Comparison of ENCODE assay signal across 17 cellular contexts in the genomic region with DNA sequence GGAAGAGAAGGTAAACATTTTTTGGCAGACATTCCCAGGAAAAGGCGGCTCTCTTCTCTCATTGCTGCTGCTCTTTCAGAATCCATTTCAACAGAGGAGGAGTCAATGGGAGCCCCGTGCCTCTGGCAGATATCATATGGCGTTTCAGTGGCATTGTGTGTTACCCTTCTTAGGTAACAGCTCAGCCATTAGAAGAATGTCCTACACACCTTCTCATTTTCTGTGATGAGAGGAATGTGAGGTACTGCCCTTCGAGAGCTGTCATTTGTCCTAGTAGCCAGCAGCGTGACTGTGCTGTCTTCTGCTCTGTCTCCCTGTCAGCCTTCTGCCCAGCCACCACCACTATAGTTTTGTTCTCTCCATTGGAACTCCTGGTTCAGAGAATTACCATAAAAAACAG.
A peak's percentile ranks its signal among the peaks of the same experiment; 100 is the strongest.
DNase-seq lines count a peak whose midpoint lies in the region; ATAC-seq and TF ChIP-seq lines count a peak whose summit lies in the region.
"Had no signal": no experiment of that assay in that cellular context is flagged by ENCODE, and none has a peak within 500 bp of the region (broad histone marks: within the 10 kb centered on the region; RNA-seq: fewer than 3 reads in every experiment).

No MANE protein-coding gene starts in this region.

- no peaks in the 10 kb centered on the region for H3K36me3 Mint-ChIP-seq in activated CD4-positive, alpha-beta T cell treated with anti-CD3 and anti-CD28 coated beads, Interleukin-2, amount 10 ng/mL, durations not matched to agents 24 days and 14 days (ENCODE audit: low read depth)
- H3K36me3 Mint-ChIP-seq: CD4-positive, alpha-beta memory T cell had no signal

- H3K79me2 ChIP-seq in fibroblast of lung (ENCODE audit: control insufficient read depth, insufficient read depth, low read length), result peaks cover 62% of the 10 kb centered on the region

- H3K27me3 ChIP-seq in fibroblast of lung (ENCODE audit: control insufficient read depth, insufficient read depth, low read length) (no peaks in the 10 kb centered on the region), muscle layer of duodenum (ENCODE audit: low read depth, low read length) (no peaks in the 10 kb centered on the region), upper lobe of right lung (no peaks in the 10 kb centered on the region)

- H3K27me3 Mint-ChIP-seq in activated CD4-positive, alpha-beta T cell treated with anti-CD3 and anti-CD28 coated beads, Interleukin-2, amount 10 ng/mL, durations not matched to agents 24 days and 14 days, result peaks cover 20% of the 10 kb centered on the region

- no peak overlapping the region for H3K4me3 ChIP-seq in fibroblast of lung (replicated peaks in 1 of 4; ENCODE audit: control extremely low read depth in 1 of 4, insufficient read depth in 1 of 4, low read depth in 3 of 4, low read length in 4 of 4)
- H3K4me3 ChIP-seq in muscle layer of duodenum (ENCODE audit: low read depth in 1 of 2, low read length in 2 of 2), result no peak overlapping the region
- H3K4me3 ChIP-seq in upper lobe of right lung, result no peak overlapping the region

- DNase-seq in NCI-H1092 treated with DMSO at 0.1 percent for 48 hours (lab: John Stamatoyannopoulos, UW), result peak; percentile 42
- DNase-seq in NCI-H1092 (lab: John Stamatoyannopoulos, UW), result no peak
- no peak for DNase-seq in fibroblast of lung (ENCODE audit: low read depth in 2 of 2)
- DNase-seq in upper lobe of right lung, result no peak
- no peak for DNase-seq in SKM-1 treated with dmso at 0.1 percent for 144 hours (lab: John Stamatoyannopoulos, UW; ENCODE audit: unreplicated experiment)
- DNase-seq in activated CD4-positive, alpha-beta T cell treated with anti-CD3 and anti-CD28 coated beads, Interleukin-2, amount 10 ng/mL, durations not matched to agents 24 days and 14 days, result no peak
- DNase-seq in stimulated activated naive CD4-positive, alpha-beta T cell treated with Interleukin-2 at 50 U/mL for 16 hours (lab: John Stamatoyannopoulos, UW), result no peak
- DNase-seq: activated CD4-positive, alpha-beta T cell treated with anti-CD3 and anti-CD28 coated beads, Interleukin-2, amount 10 ng/mL, durations not matched to agents 7 days and 5 days; activated T-cell treated with anti-CD3 and anti-CD28 coated beads, Interleukin-2, amount 50 U/mL, for 72 hours; CD4-positive, alpha-beta memory T cell; MM.1S; NCI-H446 treated with DMSO at 0.1 percent for 48 hours; posterior cingulate gyrus; stimulated activated CD4-positive, alpha-beta T cell treated with anti-CD3 and anti-CD28 coated beads, Interleukin-2, amount 100 ng/mL, for 48 hours had no signal

- intact Hi-C loops in upper lobe of right lung (cut with DNase I), result no loop called here
- intact Hi-C loops in activated CD4-positive, alpha-beta T cell treated with anti-CD3 and anti-CD28 coated beads, Interleukin-2, amount 10 ng/mL, durations not matched to agents 24 days and 14 days (cut with micrococcal nuclease), result no loop called here

- H3K36me3 ChIP-seq in fibroblast of lung (ENCODE audit: control insufficient read depth, insufficient read depth, low read length) (peaks cover 9% of the 10 kb centered on the region), muscle layer of duodenum (ENCODE audit: control insufficient read depth in 1 of 2, insufficient read depth in 2 of 2, low read length in 2 of 2) (no peaks in the 10 kb centered on the region), upper lobe of right lung (no peaks in the 10 kb centered on the region)

- no peak overlapping the region for H3K4me3 Mint-ChIP-seq in activated CD4-positive, alpha-beta T cell treated with anti-CD3 and anti-CD28 coated beads, Interleukin-2, amount 10 ng/mL, durations not matched to agents 24 days and 14 days
- H3K4me3 Mint-ChIP-seq: activated CD4-positive, alpha-beta T cell treated with anti-CD3 and anti-CD28 coated beads, Interleukin-2, amount 10 ng/mL, durations not matched to agents 7 days and 5 days; activated T-cell treated with anti-CD3 and anti-CD28 coated beads, Interleukin-2, amount 50 U/mL, for 72 hours; CD4-positive, alpha-beta memory T cell; T-helper 2 cell treated with Interferon-gamma antibody and Interleukin-4, amounts not matched to agents 5 μg/mL and 100 μg/mL, for 36 hours had no signal

- no peaks in the 10 kb centered on the region for H3K4me1 Mint-ChIP-seq in activated CD4-positive, alpha-beta T cell treated with anti-CD3 and anti-CD28 coated beads, Interleukin-2, amount 10 ng/mL, durations not matched to agents 24 days and 14 days
- H3K4me1 Mint-ChIP-seq: activated CD4-positive, alpha-beta T cell treated with anti-CD3 and anti-CD28 coated beads, Interleukin-2, amount 10 ng/mL, durations not matched to agents 7 days and 5 days; CD4-positive, alpha-beta memory T cell had no signal

- no peak overlapping the region for H3K4me2 ChIP-seq in fibroblast of lung (ENCODE audit: extremely low read depth, insufficient read depth, low read length)

- H3K4me1 ChIP-seq in fibroblast of lung (ENCODE audit: control insufficient read depth, extremely low read depth, insufficient read depth, low read length) (peaks cover 24% of the 10 kb centered on the region), muscle layer of duodenum (ENCODE audit: control insufficient read depth in 1 of 2, insufficient read depth in 2 of 2, low read length in 2 of 2) (peaks cover 5 to 6% of the 10 kb centered on the region in 2 donors), upper lobe of right lung (peaks cover 23% of the 10 kb centered on the region)

- H3K27ac ChIP-seq in fibroblast of lung (ENCODE audit: insufficient read depth, low read length), result peak overlapping the region; percentile 41
- peak overlapping the region; percentile 17 for H3K27ac ChIP-seq in muscle layer of duodenum (ENCODE audit: low read length)
- peak overlapping the region; percentile 44 for H3K27ac ChIP-seq in upper lobe of right lung
- H3K27ac ChIP-seq: 22Rv1 had no signal

- H3K9ac ChIP-seq in fibroblast of lung (ENCODE audit: insufficient read depth, low read length), result no peak overlapping the region

- TF ChIP-seq CTCF in fibroblast of lung (conservative IDR thresholded peaks at IDR 0.05 in 1 of 2, IDR thresholded peaks at IDR 0.05 in 1 of 2; ENCODE audit: low read depth in 1 of 2, low read length in 2 of 2) (no peak), upper lobe of right lung (IDR thresholded peaks at IDR 0.05) (no peak)

- H4K20me1 ChIP-seq in fibroblast of lung (ENCODE audit: control insufficient read depth, extremely low read depth, insufficient read depth, low read length), result no peaks in the 10 kb centered on the region

- no peak overlapping the region for H3K27ac Mint-ChIP-seq in activated CD4-positive, alpha-beta T cell treated with anti-CD3 and anti-CD28 coated beads, Interleukin-2, amount 10 ng/mL, durations not matched to agents 24 days and 14 days
- H3K27ac Mint-ChIP-seq: activated CD4-positive, alpha-beta T cell treated with anti-CD3 and anti-CD28 coated beads, Interleukin-2, amount 10 ng/mL, durations not matched to agents 7 days and 5 days; activated T-cell treated with anti-CD3 and anti-CD28 coated beads, Interleukin-2, amount 50 U/mL, for 72 hours; CD4-positive, alpha-beta memory T cell; T-helper 2 cell treated with Interferon-gamma antibody and Interleukin-4, amounts not matched to agents 5 μg/mL and 100 μg/mL, for 36 hours had no signal

- H3K9me3 ChIP-seq in fibroblast of lung (ENCODE audit: control insufficient read depth, insufficient read depth, low read depth, low read length) (no peaks in the 10 kb centered on the region), muscle layer of duodenum (ENCODE audit: control insufficient read depth in 1 of 2, low read length in 2 of 2) (no peaks in the 10 kb centered on the region), upper lobe of right lung (no peaks in the 10 kb centered on the region)

- H3K9me3 Mint-ChIP-seq in activated CD4-positive, alpha-beta T cell treated with anti-CD3 and anti-CD28 coated beads, Interleukin-2, amount 10 ng/mL, durations not matched to agents 24 days and 14 days, result no peaks in the 10 kb centered on the region
- H3K9me3 Mint-ChIP-seq: activated CD4-positive, alpha-beta T cell treated with anti-CD3 and anti-CD28 coated beads, Interleukin-2, amount 10 ng/mL, durations not matched to agents 7 days and 5 days; activated T-cell treated with anti-CD3 and anti-CD28 coated beads, Interleukin-2, amount 50 U/mL, for 72 hours; CD4-positive, alpha-beta memory T cell; T-helper 2 cell treated with Interferon-gamma antibody and Interleukin-4, amounts not matched to agents 5 μg/mL and 100 μg/mL, for 36 hours had no signal

- H2AFZ ChIP-seq in fibroblast of lung (ENCODE audit: low read length), result no peak overlapping the region

- ATAC-seq in upper lobe of right lung, result peak; percentile 20
- ATAC-seq: activated T-cell treated with anti-CD3 and anti-CD28 coated beads, Interleukin-2, amount 50 U/mL, for 72 hours had no signal
